Comparison of ENCODE assay signal across 8 cellular contexts in genomic region chr3:195442573-195443390, GRCh38. TPM values are rescaled to one million over a fixed set of nuclear protein-coding genes. Genes with fewer than 3 reads are reported as not detected.
DNase-seq lines count a peak whose midpoint lies in the region; TF ChIP-seq lines count a peak whose summit lies in the region.

Gene ACAP2, minus strand, starts transcription at chr3:195443020. Its CDS starts 173 bp downstream, at chr3:195442847.

- peak within 1 kb of the TSS; percentile 95 for H2AFZ ChIP-seq in MM.1S (ENCODE audit: low read length)
- H2AFZ ChIP-seq in neural cell (ENCODE audit: low read depth, low read length), result peak within 1 kb of the TSS; percentile 52

- DNase-seq in HAP-1 (ENCODE audit: low spot score in 2 of 2) (peak; percentile 97 to 100), MM.1S (peak; percentile 100), SIG-M5 (lab: John Stamatoyannopoulos, UW) (peak; percentile 93), activated gamma-delta T cell (lab: John Stamatoyannopoulos, UW) (peak; percentile 99), fibroblast of the conjunctiva (ENCODE audit: low read depth) (peak; percentile 99), stomach (peak; percentile 100)

- H4K20me1 ChIP-seq in MM.1S (ENCODE audit: insufficient read depth, low read length) (no peaks in the 10 kb centered on the region), neural cell (ENCODE audit: insufficient read depth) (no peaks in the 10 kb centered on the region)

- H3K36me3 ChIP-seq in ES-I3 (ENCODE audit: insufficient read depth, low read length) (no peaks in the 10 kb centered on the region), HAP-1 (replicated peaks) (no peaks in the 10 kb centered on the region), MM.1S (replicated peaks; ENCODE audit: insufficient read depth, low read length) (no peaks in the 10 kb centered on the region), neural cell (ENCODE audit: insufficient read depth, low read length) (no peaks in the 10 kb centered on the region), stomach (no peaks in the 10 kb centered on the region)

- TF ChIP-seq RAD21 in neural cell (conservative IDR thresholded peaks at IDR 0.05), result peak; percentile 31

- H3K27ac ChIP-seq in MM.1S (ENCODE audit: low read length) (peak within 1 kb of the TSS; percentile 81), neural cell (ENCODE audit: low read length) (peak within 1 kb of the TSS; percentile 69), stomach (peak within 1 kb of the TSS; percentile 90 to 98 (median 96))

- H3K9me2 ChIP-seq in MM.1S (replicated peaks; ENCODE audit: insufficient read depth, low read length) (no peaks in the 10 kb centered on the region), neural cell (ENCODE audit: insufficient read depth, low read length) (no peaks in the 10 kb centered on the region)

- peak in 1 of 4 donors; percentile 86 for TF ChIP-seq POLR2A in stomach (IDR thresholded peaks at IDR 0.05)

- H3K4me1 ChIP-seq in ES-I3 (ENCODE audit: insufficient read depth, low read length), result peaks cover 13% of the 10 kb centered on the region; the same call in 1 of the 2 replicates
- peaks cover 12% of the 10 kb centered on the region for H3K4me1 ChIP-seq in HAP-1
- peaks cover 28% of the 10 kb centered on the region for H3K4me1 ChIP-seq in MM.1S (ENCODE audit: low read length)
- peaks cover 19 to 45% (median 33%) of the 10 kb centered on the region in 4 donors for H3K4me1 ChIP-seq in stomach

- H3F3A ChIP-seq in MM.1S (ENCODE audit: insufficient read depth, low read length) (peaks cover 24% of the 10 kb centered on the region), neural cell (ENCODE audit: insufficient read depth, low read length, poor library complexity, severe bottlenecking) (no peaks in the 10 kb centered on the region)

- intact Hi-C loops in stomach (cut with DNase I; ENCODE audit: low total_unique reads), result no loop called here

- TF ChIP-seq EP300 in neural cell (conservative IDR thresholded peaks at IDR 0.05; ENCODE audit: poor library complexity, severe bottlenecking) (peak; percentile 43), stomach (IDR thresholded peaks at IDR 0.05) (no peak)

- in situ Hi-C loops in HAP-1 (cut with MboI; ENCODE audit: low sequenced_read_pairs), result no loop called here

- WGBS in stomach, 5 donors, result 0 to 2% (median 0%) methylated on average over 17 to 106 of the region's 106 CpGs

- TF ChIP-seq CTCF in MM.1S (IDR thresholded peaks at IDR 0.05; ENCODE audit: low read length) (no peak; the same call in 1 of the 2 replicates), neural cell (IDR thresholded peaks at IDR 0.05; ENCODE audit: poor library complexity, severe bottlenecking) (peak; percentile 5), stomach (IDR thresholded peaks at IDR 0.05) (no peak)

- H3K4me3 ChIP-seq in HAP-1 (peak within 1 kb of the TSS; percentile 79), MM.1S (ENCODE audit: low read length) (peak within 1 kb of the TSS; percentile 89), neural cell (ENCODE audit: low read length) (peak within 1 kb of the TSS; percentile 96), stomach (peak within 1 kb of the TSS; percentile 84 to 98 (median 93))

- peak within 1 kb of the TSS; percentile 88 for H3K4me2 ChIP-seq in MM.1S (ENCODE audit: low read depth, low read length)
- peak within 1 kb of the TSS; percentile 75 for H3K4me2 ChIP-seq in neural cell (ENCODE audit: low read length)

- H3K9me3 ChIP-seq in ES-I3 (ENCODE audit: control insufficient read depth, insufficient read depth, low read length) (no peaks in the 10 kb centered on the region), HAP-1 (no peaks in the 10 kb centered on the region), MM.1S (replicated peaks; ENCODE audit: insufficient read depth, low read length) (no peaks in the 10 kb centered on the region), neural cell (ENCODE audit: low read length) (no peaks in the 10 kb centered on the region), stomach (no peaks in the 10 kb centered on the region)

- H3K9ac ChIP-seq in ES-I3 (ENCODE audit: low read depth, low read length) (peak within 1 kb of the TSS; percentile 90), MM.1S (ENCODE audit: low read length) (peak within 1 kb of the TSS; percentile 81), neural cell (ENCODE audit: low read length) (peak within 1 kb of the TSS; percentile 72)

- H3K79me2 ChIP-seq in MM.1S (ENCODE audit: low read length) (peaks cover 49% of the 10 kb centered on the region), neural cell (replicated peaks; ENCODE audit: insufficient read depth, low read length) (peaks cover 38% of the 10 kb centered on the region)

- H3K27me3 ChIP-seq in HAP-1 (ENCODE audit: low read depth), result no peaks in the 10 kb centered on the region
- H3K27me3 ChIP-seq in MM.1S (replicated peaks; ENCODE audit: insufficient read depth, low read length), result no peaks in the 10 kb centered on the region
- no peaks in the 10 kb centered on the region for H3K27me3 ChIP-seq in neural cell (ENCODE audit: insufficient read depth, low read depth, low read length)
- H3K27me3 ChIP-seq in stomach, result no peaks in the 10 kb centered on the region

TF ChIP-seq in neural cell, 6 proteins besides CTCF, POLR2A, EP300 and RAD21:
- TF ChIP-seq REST (IDR thresholded peaks at IDR 0.05; ENCODE audit: borderline replicate concordance), result peak; percentile 15
- no peak for TF ChIP-seq SMC3 (conservative IDR thresholded peaks at IDR 0.05; ENCODE audit: poor library complexity)
- TF ChIP-seq POLR2AphosphoS5 (IDR thresholded peaks at IDR 0.05), result peak; percentile 81
- no peak for TF ChIP-seq EZH2 (IDR thresholded peaks at IDR 0.05; ENCODE audit: borderline replicate concordance, insufficient read depth, low read length, poor library complexity, severe bottlenecking)
- peak; percentile 96 for TF ChIP-seq MXI1 (conservative IDR thresholded peaks at IDR 0.05; ENCODE audit: poor library complexity, severe bottlenecking)
- TF ChIP-seq TAF1 (IDR thresholded peaks at IDR 0.05; ENCODE audit: low read depth), result no peak
TF ChIP-seq in neural cell: peak in this region for 3.

RNA-seq across cellular contexts. Expression of gene ACAP2, which starts in this region (rescaled TPM):
- 88.7 and 106 TPM in 2 replicates for polyA plus RNA-seq in neural cell
- 236 and 281 TPM in 2 replicates for polyA minus RNA-seq in neural cell
- total RNA-seq in stomach, result 100 to 1,000 TPM in 3 of 5 donors, 10 to 100 TPM in 2; 33.9 to 159 (median 116) TPM
- 1 to 10 TPM; 4.6 to 7.9 (median 7.9) TPM for polyA plus RNA-seq in stomach

Comparison
In these comparisons a context has a peak if more than half of its experiments do, and no peak if none do; other contexts are left out.
1. Peak in every context shown above with its lines: DNase-seq, H3K4me3 ChIP-seq and H3K27ac ChIP-seq.
2. RNA of gene ACAP2 (polyA plus RNA-seq): 88.7 to 106 TPM in neural cell; 4.6 to 7.9 TPM in stomach; every median in the first group is over 10 times any median in the second.